10 cellular contexts compared by ENCODE assay signal in the genomic region with DNA sequence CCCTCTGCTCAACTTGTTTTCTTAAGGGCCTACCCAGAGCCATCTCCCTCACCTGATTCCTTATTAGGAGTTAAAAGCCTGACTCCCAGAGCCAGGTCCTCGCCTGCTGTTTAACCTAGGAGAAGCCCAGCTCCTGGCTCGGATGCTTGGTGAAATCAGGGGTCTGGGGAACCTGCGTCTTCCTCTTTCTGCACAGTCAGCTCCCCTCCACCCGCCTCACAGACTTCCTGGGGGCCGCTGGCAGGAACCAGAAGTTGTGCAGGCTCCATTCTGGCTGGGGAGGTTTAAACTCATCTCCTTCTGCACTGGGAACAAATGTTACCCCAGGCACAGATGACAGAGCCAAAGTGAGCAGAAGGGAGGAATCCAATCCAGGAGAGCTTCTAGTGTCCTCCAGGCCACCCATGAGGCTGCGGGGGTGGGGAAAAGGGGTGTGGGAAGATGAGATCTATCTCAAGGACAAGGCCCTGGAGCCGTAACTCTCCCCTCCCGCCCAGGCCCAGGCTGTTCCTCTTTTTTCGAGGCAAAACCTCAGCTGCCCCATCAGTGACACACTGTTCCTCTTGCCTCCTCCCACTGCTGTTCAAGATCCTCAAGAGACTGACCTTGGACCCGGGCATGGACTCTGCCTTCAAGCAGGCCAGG. TPM values are rescaled to one million over a fixed set of nuclear protein-coding genes. Genes with fewer than 3 reads are reported as not detected.
DNase-seq lines count a peak whose midpoint lies in the region; ATAC-seq and TF ChIP-seq lines count a peak whose summit lies in the region.
"Had no signal": no experiment of that assay in that cellular context is flagged by ENCODE, and none has a peak within 500 bp of the region (broad histone marks: within the 10 kb centered on the region; RNA-seq: fewer than 3 reads in every experiment).

No MANE protein-coding gene starts in this region.

- intact Hi-C loops in left cardiac atrium (cut with DNase I) (no loop called here), prostate gland (cut with DNase I) (no loop called here)

- TF ChIP-seq POLR2A in prostate gland (IDR thresholded peaks at IDR 0.05): no peak

- TF ChIP-seq CTCF in prostate gland (IDR thresholded peaks at IDR 0.05): no peak

- H3K4me3 ChIP-seq in prostate gland: no peak overlapping the region

- no peaks in the 10 kb centered on the region for H3K27me3 ChIP-seq in prostate gland (replicated peaks; ENCODE audit: insufficient read depth)

- H3K9me3 ChIP-seq in prostate gland: no peaks in the 10 kb centered on the region

- in situ Hi-C loops in ACHN (cut with HindIII; ENCODE audit: low pct_ligation_motif_present, low pct_unique_long_range_greater_than_20kb, low sequenced_read_pairs): no loop called here

- ATAC-seq in left cardiac atrium (peak in 1 of 2 donors; percentile 60), HG02840 (IDR thresholded peaks at IDR 0.05; ENCODE audit: low FRiP score, unreplicated experiment) (no peak), GM19452 (IDR thresholded peaks at IDR 0.05; ENCODE audit: unreplicated experiment) (no peak)

- peak overlapping the region; percentile 33 to 55 for H3K27ac ChIP-seq in prostate gland

- H3K4me1 ChIP-seq in prostate gland (replicated peaks): peaks cover 5% of the 10 kb centered on the region

- H3K36me3 ChIP-seq in prostate gland: no peaks in the 10 kb centered on the region

- DNase-seq in CD1c-positive myeloid dendritic cell (ENCODE audit: extremely low spot score): peak; percentile 94
- peak; percentile 94 for DNase-seq in SKM-1 (lab: John Stamatoyannopoulos, UW; ENCODE audit: unreplicated experiment)
- peak; percentile 63 for DNase-seq in left cardiac atrium
- no peak for DNase-seq in prostate gland (ENCODE audit: low spot score)
- DNase-seq in ACHN: no peak
- DNase-seq in NCI-H446 treated with DMSO at 0.1 percent for 48 hours (lab: John Stamatoyannopoulos, UW): no peak
- DNase-seq: IMR-90; stimulated activated CD4-positive, alpha-beta T cell treated with anti-CD3 and anti-CD28 coated beads, Interleukin-2, amount 100 ng/mL, for 48 hours had no signal

- 58% methylated on average over 10 of the region's 10 CpGs for WGBS in prostate gland

RNA-seq across cellular contexts. Expression of a gene that starts 31.2 kb away (rescaled TPM):
- total RNA-seq in left cardiac atrium (1 to 10 TPM; 2.2 to 6.0 TPM), prostate gland (1 to 10 TPM; 5.9 to 9.1 TPM)
- total RNA-seq: IMR-90 had no signal

Comparison
In these comparisons a context has a peak if more than half of its experiments do, and no peak if none do; other contexts are left out.
1. DNase-seq: peak in CD1c-positive myeloid dendritic cell (single experiment), SKM-1 (single experiment) and left cardiac atrium (single experiment); none in prostate gland (single experiment), ACHN (single experiment) and NCI-H446 treated with DMSO at 0.1 percent for 48 hours (single experiment).